Comparison of ENCODE assay signal across 8 cellular contexts in the genomic region with DNA sequence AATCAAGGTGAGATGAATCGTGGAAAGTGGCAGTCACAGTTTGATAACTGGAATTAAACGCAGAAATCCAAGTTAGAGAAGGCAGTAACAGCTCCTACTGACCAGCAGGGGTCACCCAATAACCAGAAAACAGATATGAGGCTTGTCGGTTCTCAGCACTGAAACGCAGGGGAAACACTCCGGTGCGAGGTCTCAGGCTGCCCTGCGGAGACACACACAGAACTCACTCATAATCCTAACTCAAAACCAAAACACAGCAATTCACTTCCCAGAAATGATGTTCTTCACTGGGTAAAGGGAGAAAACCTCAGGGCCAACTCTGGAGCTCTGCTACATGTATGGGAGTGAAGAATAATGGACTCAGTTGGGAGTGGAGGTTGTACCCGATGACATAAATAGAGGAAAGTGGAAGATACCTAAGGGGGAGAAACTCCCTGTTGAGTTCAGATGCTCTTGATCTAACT.
DNase-seq lines count a peak whose midpoint lies in the region; ATAC-seq, FAIRE-seq and TF ChIP-seq lines count a peak whose summit lies in the region.

No MANE protein-coding gene starts in this region.

- H2AK5ac ChIP-seq in H9 (ENCODE audit: insufficient read length, low read length) = no peak overlapping the region

- H3K27ac Mint-ChIP-seq in H9 = no peak overlapping the region

- H4K20me1 ChIP-seq in H9 (ENCODE audit: control insufficient read depth, insufficient read depth, insufficient read length) = no peaks in the 10 kb centered on the region

- ATAC-seq in A549 = peak; percentile 95 to 97

- H3K18ac ChIP-seq in H9 (ENCODE audit: insufficient read length, low read depth, low read length) = no peak overlapping the region

- H3K23ac ChIP-seq in H9 (ENCODE audit: insufficient read length, low read depth, low read length) = no peak overlapping the region

- H3T11ph ChIP-seq in H9 (ENCODE audit: low read length) = no peak overlapping the region

- H3K27ac ChIP-seq in A549 (no peak overlapping the region), H9 (ENCODE audit: insufficient read length, low read depth, low read length) (no peak overlapping the region), substantia nigra (ENCODE audit: low read depth, low read length, poor library complexity, severe bottlenecking) (no peak overlapping the region)

- H3K27me3 Mint-ChIP-seq in H9 (ENCODE audit: low read depth) = no peaks in the 10 kb centered on the region; the same call in 1 of the 2 replicates

- no peaks in the 10 kb centered on the region for H3K27me3 ChIP-seq in H9 (ENCODE audit: insufficient read depth, low read length)

- no peak for FAIRE-seq in A549 (lab: Jason Lieb, UNC)

- peak overlapping the region; percentile 72 for H3K4me2 ChIP-seq in A549
- H3K4me2 ChIP-seq in H9 (ENCODE audit: insufficient read depth, insufficient read length, low read length) = peak overlapping the region; percentile 7

- H2BK12ac ChIP-seq in H9 (ENCODE audit: insufficient read length, low read depth, low read length) = no peak overlapping the region

- peaks cover 18 to 20% of the 10 kb centered on the region in 2 experiments for H3K4me1 Mint-ChIP-seq in H9

- peaks cover 19 to 23% of the 10 kb centered on the region in 2 experiments for H3K9me3 Mint-ChIP-seq in H9

- peak; percentile 80 to 82 for TF ChIP-seq RAD21 in A549 (conservative IDR thresholded peaks at IDR 0.05 in 1 of 2, IDR thresholded peaks at IDR 0.05 in 1 of 2)

- H3K79me2 ChIP-seq in H9 (ENCODE audit: insufficient read depth, low read length) = no peaks in the 10 kb centered on the region

- H3K36me3 Mint-ChIP-seq in H9 (ENCODE audit: insufficient read depth in 1 of 3, low read depth in 3 of 3) = peaks cover 11 to 22% (median 20%) of the 10 kb centered on the region in 3 experiments

- CTCF ChIA-PET in A549 (lab: Yijun Ruan, JAX) = interaction anchor here (0.6 to 2.0 kb wide), 11 partner anchors 8 to 1766 kb away, joined by 3 to 8 read pairs (median 3); no protein-coding TSS in a partner anchor

- no peak overlapping the region; a peak in 1 of 5 replicates for H3K4me3 Mint-ChIP-seq in H9

- no peak overlapping the region for H2BK120ac ChIP-seq in H9 (ENCODE audit: low read depth, low read length, poor library complexity, severe bottlenecking)

- TF ChIP-seq CTCF in A549 (IDR thresholded peaks at IDR 0.05) (peak; percentile 63), H9 (conservative IDR thresholded peaks at IDR 0.05) (peak; percentile 87)

- no peak overlapping the region for H2BK15ac ChIP-seq in H9 (ENCODE audit: low read depth, low read length)

- H4K5ac ChIP-seq in H9 (ENCODE audit: insufficient read length, low read depth, low read length) = no peak overlapping the region

- no peaks in the 10 kb centered on the region for H3K79me1 ChIP-seq in H9 (ENCODE audit: insufficient read depth, low read depth, low read length, poor library complexity, severe bottlenecking)

- no peak overlapping the region for H3K14ac ChIP-seq in H9 (ENCODE audit: insufficient read depth, low read length)

- POLR2A ChIA-PET in A549 (lab: Yijun Ruan, JAX) = no interaction called here

- 4% methylated on average over 8 of the region's 8 CpGs for WGBS in A549 (ENCODE audit: missing lambda C conversion rate)
- WGBS in H9 (ENCODE audit: extremely low coverage, insufficient read length, low lambda C conversion rate) = no CpG with 5 or more reads among the region's 8 CpGs

- H3K9me3 ChIP-seq in A549 = no peaks in the 10 kb centered on the region
- peaks cover 16% of the 10 kb centered on the region for H3K9me3 ChIP-seq in H9 (ENCODE audit: control insufficient read depth, low read depth, low read length)

- H2BK20ac ChIP-seq in H9 (ENCODE audit: low read depth, low read length, poor library complexity, severe bottlenecking) = no peak overlapping the region

- no peak overlapping the region for H2BK5ac ChIP-seq in H9 (ENCODE audit: insufficient read length, low read length)

- 0 out of 3 replicates have a peak, but pooled peaks cover 4% of the 10 kb centered on the region for H3K4me1 ChIP-seq in A549
- 0 out of 2 replicates have a peak, but pooled peaks cover 2% of the 10 kb centered on the region for H3K4me1 ChIP-seq in H9 (ENCODE audit: insufficient read depth, low read length)

- H3K4me3 ChIP-seq in A549 = no peak overlapping the region

- H3K4ac ChIP-seq in H9 (ENCODE audit: low read depth, low read length) = no peak overlapping the region

- no peak overlapping the region for H4K8ac ChIP-seq in H9 (replicated peaks; ENCODE audit: insufficient read length, low read depth, low read length)

- H3K9ac ChIP-seq in H9 (ENCODE audit: extremely low read depth, insufficient read length, low read length) = no peak overlapping the region

- peak; percentile 25 to 67 for DNase-seq in A549 (ENCODE audit: low read depth in 1 of 2, low spot score in 1 of 2)
- peak; percentile 36 for DNase-seq in GM04504 (ENCODE audit: low read depth)
- peak; percentile 76 for DNase-seq in H9
- peak; percentile 87 to 94 for DNase-seq in Kasumi-1 (lab: John Stamatoyannopoulos, UW)
- DNase-seq in SIG-M5 (lab: John Stamatoyannopoulos, UW) = peak; percentile 2
- DNase-seq in cerebellum (ENCODE audit: low spot score) = peak; percentile 75
- DNase-seq in left kidney (ENCODE audit: low read depth, low spot score) = peak; percentile 91
- peak in 37 of 49 donors; percentile 2 to 75 (median 19) for DNase-seq in substantia nigra (lab: John Stamatoyannopoulos, UW)

- H2AFZ ChIP-seq in H9 (ENCODE audit: low read length) = peak overlapping the region; percentile 93

- TF ChIP-seq EP300 in A549 (IDR thresholded peaks at IDR 0.05) = no peak

- H3K56ac ChIP-seq in H9 (ENCODE audit: insufficient read length, low read depth, low read length) = no peak overlapping the region

- TF ChIP-seq POLR2A in A549 (IDR thresholded peaks at IDR 0.05; ENCODE audit: low read length) = no peak

- H4K91ac ChIP-seq in H9 (ENCODE audit: insufficient read length, low read depth, low read length) = no peak overlapping the region

- no peaks in the 10 kb centered on the region for H3K23me2 ChIP-seq in H9 (ENCODE audit: insufficient read length, low read depth, low read length, poor library complexity, severe bottlenecking)

TF ChIP-seq in A549, 52 proteins besides CTCF, POLR2A, EP300 and RAD21:
- TF ChIP-seq SMC3 (IDR thresholded peaks at IDR 0.05) = peak; percentile 62; the same call in 2 of the 3 replicates
- no peak for TF ChIP-seq FOSB (CRISPR knock-in tag; IDR thresholded peaks at IDR 0.05)
TF ChIP-seq in A549: peak in this region for 1.

Comparison
In these comparisons a context has a peak if more than half of its experiments do, and no peak if none do; other contexts are left out.
1. DNase-seq: peak in every context shown above with its lines; median percentile 91 in left kidney; 90 in Kasumi-1; 76 in H9; 75 in cerebellum; 46 in A549; 36 in GM04504; 19 in substantia nigra; 2 in SIG-M5.